8 cellular contexts compared by ENCODE assay signal in the genomic region with DNA sequence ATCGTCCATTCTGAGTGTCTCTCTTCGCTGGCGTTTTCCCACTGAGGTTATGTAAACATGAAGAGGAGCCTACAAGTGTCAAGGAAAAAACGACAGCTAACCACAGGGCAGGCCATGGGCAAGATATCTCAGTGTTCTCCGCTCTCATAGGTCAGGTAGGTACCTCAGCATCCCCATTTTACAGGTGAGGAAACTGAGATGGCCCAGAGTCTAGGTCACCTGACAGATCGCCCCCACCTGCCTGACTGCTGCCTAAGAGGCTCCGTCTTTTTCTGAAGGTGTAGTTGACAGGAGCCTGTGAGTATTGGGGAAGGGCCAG. TPM values are rescaled to one million over a fixed set of nuclear protein-coding genes. Genes with fewer than 3 reads are reported as not detected.
DNase-seq lines count a peak whose midpoint lies in the region; ATAC-seq and TF ChIP-seq lines count a peak whose summit lies in the region.

No MANE protein-coding gene starts in this region.

- H3K4me3 Mint-ChIP-seq in T-cell: peak overlapping the region; percentile 97 to 99 (median 97)

- ATAC-seq in GM19455 (IDR thresholded peaks at IDR 0.05; ENCODE audit: unreplicated experiment) (peak; percentile 1), T-cell (replicated peaks in 1 of 4) (no peak)

- peaks cover 10% of the 10 kb centered on the region for H3K36me3 Mint-ChIP-seq in T-cell

- no peaks in the 10 kb centered on the region for H3K27me3 Mint-ChIP-seq in T-cell

- H3K4me1 Mint-ChIP-seq in T-cell: peaks cover 32 to 46% (median 37%) of the 10 kb centered on the region in 3 donors

- POLR2A ChIA-PET in T-cell (lab: Charles Lee): interaction anchor here (0.6 to 3.3 kb wide), 2 partner anchors 11 to 1619 kb away, joined by 3 to 36 read pairs; a partner anchor contains a TSS

- peak overlapping the region; percentile 63 for H3K4me3 ChIP-seq in fibroblast of villous mesenchyme (ENCODE audit: low read depth, low read length)
- H3K4me3 ChIP-seq in skeletal muscle cell (ENCODE audit: low read depth, low read length): peak overlapping the region; percentile 88

- H3K27ac Mint-ChIP-seq in T-cell: peak overlapping the region; percentile 98 to 99

- no peak for TF ChIP-seq CTCF in fibroblast of villous mesenchyme (IDR thresholded peaks at IDR 0.05; ENCODE audit: insufficient read depth, low read depth, low read length)

- no peaks in the 10 kb centered on the region for H3K9me3 Mint-ChIP-seq in T-cell

- DNase-seq in T-cell (no peak), fibroblast of villous mesenchyme (ENCODE audit: low read depth) (no peak), skeletal muscle cell (ENCODE audit: low read depth) (no peak), GM03348 (ENCODE audit: low spot score) (no peak), amniotic stem cell (lab: John Stamatoyannopoulos, UW) (no peak), epidermal melanocyte (ENCODE audit: insufficient read length, low spot score) (no peak), superior temporal gyrus (ENCODE audit: extremely low spot score) (no peak)

- CTCF ChIA-PET in T-cell (lab: Charles Lee): interaction anchor here (0.7 to 2.2 kb wide), 13 partner anchors 9 to 375 kb away, joined by 3 to 16 read pairs (median 4); a partner anchor contains a TSS

RNA-seq across cellular contexts. Expression of a gene that starts 0.8 kb away (rescaled TPM):
- total RNA-seq in T-cell (10 to 100 TPM; 36.6 to 52.3 (median 39.6) TPM), fibroblast of villous mesenchyme (40.6 TPM in 2 replicates)

RNA-seq across cellular contexts. Expression of a gene that starts 11.9 kb away (rescaled TPM):
- 100 to 1,000 TPM; 101 to 176 (median 114) TPM for total RNA-seq in T-cell
- 5.2 and 6.1 TPM in 2 replicates for total RNA-seq in fibroblast of villous mesenchyme

RNA-seq across cellular contexts. Expression of a gene that starts 17.4 kb away (rescaled TPM):
- total RNA-seq in T-cell: 1 to 10 TPM in 3 of 5 donors, under 1 TPM in 2; 0.83 to 2.0 (median 1.5) TPM
- total RNA-seq in fibroblast of villous mesenchyme: 19.0 and 21.2 TPM in 2 replicates

RNA-seq across cellular contexts. Expression of a gene that starts 20.8 kb away (rescaled TPM):
- total RNA-seq in T-cell: 10 to 100 TPM in 3 of 5 donors, 1 to 10 TPM in 2; 6.9 to 14.3 (median 11.6) TPM
- 31.1 and 41.6 TPM in 2 replicates for total RNA-seq in fibroblast of villous mesenchyme

RNA-seq across cellular contexts. Expression of a gene that starts 39.2 kb away (rescaled TPM):
- total RNA-seq in T-cell (1 to 10 TPM; 4.5 to 9.8 (median 8.6) TPM), fibroblast of villous mesenchyme (under 0.01 and 0.32 TPM in 2 replicates)

Comparison
In these comparisons a context has a peak if more than half of its experiments do, and no peak if none do; other contexts are left out.
1. RNA of a gene that starts 11.9 kb away (total RNA-seq): 101 to 176 TPM in T-cell; 5.2 to 6.1 TPM in fibroblast of villous mesenchyme; every median in the first group is over 10 times any median in the second.